ENCODE assay signal across 1 cellular context in the genomic region with DNA sequence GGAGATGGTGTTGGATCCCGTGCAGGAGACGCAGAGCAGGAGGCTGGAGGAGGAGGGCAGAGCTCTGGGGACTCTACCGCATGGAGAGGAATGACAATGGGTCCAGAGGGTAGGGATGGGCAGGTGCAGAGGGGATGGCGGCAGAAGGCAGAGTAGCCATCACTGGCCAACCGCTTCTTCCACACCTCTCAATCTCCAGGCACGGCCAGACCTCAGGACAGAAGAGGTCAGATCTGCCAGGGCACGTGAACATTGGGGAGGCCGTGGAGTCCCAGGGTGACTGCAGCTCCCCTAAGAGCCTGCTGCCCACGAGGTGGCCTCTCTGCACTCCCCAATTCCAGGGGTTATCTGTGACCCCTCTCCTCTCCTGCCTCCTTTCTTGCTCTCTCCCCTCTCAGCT.
TF ChIP-seq lines count a peak whose summit lies in the region.

No MANE protein-coding gene starts in this region.

TF ChIP-seq in HepG2, 621 proteins besides CTCF, POLR2A, EP300 and RAD21 (continued from another document):
- TF ChIP-seq, protein P1, sequence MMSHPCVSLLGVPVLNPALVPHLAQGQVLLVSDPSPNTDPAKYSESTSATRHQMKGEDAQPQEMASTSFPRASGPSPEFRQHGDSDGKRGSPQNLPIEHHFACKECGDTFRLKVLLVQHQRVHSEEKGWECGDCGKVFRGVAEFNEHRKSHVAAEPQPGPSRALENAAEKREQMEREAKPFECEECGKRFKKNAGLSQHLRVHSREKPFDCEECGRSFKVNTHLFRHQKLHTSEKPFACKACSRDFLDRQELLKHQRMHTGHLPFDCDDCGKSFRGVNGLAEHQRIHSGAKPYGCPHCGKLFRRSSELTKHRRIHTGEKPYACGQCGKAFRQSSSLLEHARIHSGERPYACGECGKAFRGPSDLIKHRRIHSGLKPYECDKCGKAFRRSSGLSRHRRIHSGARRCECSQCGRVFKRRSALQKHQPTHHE (CRISPR knock-in tag; IDR thresholded peaks at IDR 0.05; ENCODE audit: borderline replicate concordance): no peak
